In the genomic region with DNA sequence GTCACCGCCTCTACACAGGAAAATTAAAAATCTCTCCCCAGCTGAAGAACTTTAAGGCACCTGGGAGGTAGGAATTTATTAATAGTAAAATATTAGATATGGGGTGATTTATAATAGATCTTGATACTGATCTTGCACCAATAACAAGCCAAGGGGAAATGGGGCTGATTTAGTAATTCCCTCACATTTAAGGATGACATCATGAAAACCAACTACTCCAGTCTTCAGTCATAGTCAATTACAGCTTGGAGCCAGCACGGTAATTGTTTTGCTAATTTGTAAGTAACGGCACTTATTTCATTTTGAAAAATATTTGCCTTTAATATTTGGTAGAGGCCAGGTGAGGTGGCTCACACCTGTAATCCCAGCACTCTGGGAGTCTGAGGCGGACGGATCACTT, we compare ENCODE assay signal across 16 cellular contexts.
DNase-seq lines count a peak whose midpoint lies in the region; ATAC-seq, FAIRE-seq and TF ChIP-seq lines count a peak whose summit lies in the region.
"Had no signal": no experiment of that assay in that cellular context is flagged by ENCODE, and none has a peak within 500 bp of the region (broad histone marks: within the 10 kb centered on the region; RNA-seq: fewer than 3 reads in every experiment).

No MANE protein-coding gene starts in this region.

- H3K4me1 ChIP-seq in HepG2 (ENCODE audit: insufficient read depth, low read length) (peaks cover 36% of the 10 kb centered on the region), right lobe of liver (peaks cover 0 to 4% (median 0%) of the 10 kb centered on the region in 4 donors), muscle layer of colon (ENCODE audit: insufficient read depth, low read length) (peaks cover 78% of the 10 kb centered on the region), smooth muscle cell (ENCODE audit: low read depth) (peaks cover 36% of the 10 kb centered on the region)
- H3K4me1 ChIP-seq: BE2C had no signal

- H3K79me2 ChIP-seq in HepG2 (ENCODE audit: insufficient read depth, low read length) (peaks cover 38% of the 10 kb centered on the region), smooth muscle cell (ENCODE audit: low read depth) (peaks cover 30% of the 10 kb centered on the region)

- CTCF ChIA-PET in HepG2 (lab: Yijun Ruan, JAX; ENCODE audit: low intra/inter-chr PET ratio, low total read pairs): no interaction called here

- no TSS peak for BruUV-seq in HepG2 (replicated peaks; lab: Mats Ljungman, UMichigan)

- H3K9me3 ChIP-seq in HepG2 (ENCODE audit: low read length) (no peaks in the 10 kb centered on the region), right lobe of liver (no peaks in the 10 kb centered on the region), muscle layer of colon (ENCODE audit: low read length) (no peaks in the 10 kb centered on the region), smooth muscle cell (replicated peaks; ENCODE audit: low read depth) (no peaks in the 10 kb centered on the region)
- H3K9me3 ChIP-seq: BE2C, Caco-2 had no signal

- H3K27me3 ChIP-seq in HepG2 (ENCODE audit: control insufficient read depth in 1 of 2, insufficient read depth in 2 of 2, low read length in 2 of 2) (no peaks in the 10 kb centered on the region), right lobe of liver (no peaks in the 10 kb centered on the region), muscle layer of colon (ENCODE audit: control insufficient read depth in 1 of 2, insufficient read depth in 2 of 2, low read length in 2 of 2) (no peaks in the 10 kb centered on the region), smooth muscle cell (ENCODE audit: low read depth) (no peaks in the 10 kb centered on the region)
- H3K27me3 ChIP-seq: BE2C had no signal

- TF ChIP-seq RAD21 in HepG2 (CRISPR knock-in tag; IDR thresholded peaks at IDR 0.05): no peak

- TF ChIP-seq EP300 in HepG2 (IDR thresholded peaks at IDR 0.05; ENCODE audit: low read depth in 2 of 2, low read length in 2 of 2): no peak
- TF ChIP-seq EP300 in HepG2 (CRISPR knock-in tag; IDR thresholded peaks at IDR 0.05; ENCODE audit: borderline replicate concordance): no peak

- in situ Hi-C loops in HepG2 (cut with HindIII; ENCODE audit: extremely low pct_ligation_motif_present, low pct_unique_long_range_greater_than_20kb): no loop called here

- no peak overlapping the region for H3K27ac ChIP-seq in HepG2 (ENCODE audit: extremely low read length, insufficient read depth, low read length)
- peak overlapping the region in 1 of 3 donors; percentile 16 for H3K27ac ChIP-seq in right lobe of liver
- peak overlapping the region; percentile 48 for H3K27ac ChIP-seq in muscle layer of colon (ENCODE audit: low read depth, low read length)
- H3K27ac ChIP-seq in smooth muscle cell (ENCODE audit: low read depth): no peak overlapping the region

- H4K20me1 ChIP-seq in HepG2 (ENCODE audit: insufficient read depth, low read length) (peaks cover 10% of the 10 kb centered on the region), smooth muscle cell (ENCODE audit: low read depth) (no peaks in the 10 kb centered on the region)

- intact Hi-C loops in HepG2 (cut with micrococcal nuclease; ENCODE audit: unreplicated experiment) (no loop called here), right lobe of liver (cut with DNase I) (no loop called here)

- H3K4me2 ChIP-seq in HepG2 (ENCODE audit: low read depth, low read length) (no peak overlapping the region), smooth muscle cell (peak overlapping the region; percentile 60)

- FAIRE-seq in HepG2 (lab: Jason Lieb, UNC): no peak

- POLR2A ChIA-PET in HepG2 (lab: Yijun Ruan, JAX): no interaction called here

- peaks cover 20% of the 10 kb centered on the region for H3F3A ChIP-seq in smooth muscle cell (ENCODE audit: low read depth)

- DNase-seq in HepG2 (ENCODE audit: low spot score): no peak
- DNase-seq in right lobe of liver: no peak
- no peak for DNase-seq in smooth muscle cell (lab: John Stamatoyannopoulos, UW; ENCODE audit: unreplicated experiment)
- DNase-seq in NCI-H1105 (lab: John Stamatoyannopoulos, UW): no peak
- no peak for DNase-seq in stimulated activated CD4-positive, alpha-beta T cell treated with anti-CD3 and anti-CD28 coated beads, Interleukin-1b, Interleukin-23, amount 100 ng/mL, for 48 hours
- DNase-seq: BE2C; Caco-2; CD4-positive, CD25-positive, alpha-beta regulatory T cell; GF-D8; NCI-H1092 treated with DMSO at 0.1 percent for 48 hours; NCI-H1694 treated with DMSO at 0.1 percent for 48 hours; NCI-H2107; NCI-H774; SHP77 treated with DMSO at 0.1 percent for 48 hours had no signal

- TF ChIP-seq POLR2A in HepG2 (IDR thresholded peaks at IDR 0.05; ENCODE audit: insufficient read depth in 1 of 2, low read depth in 2 of 2, low read length in 2 of 2) (no peak), right lobe of liver (IDR thresholded peaks at IDR 0.05) (no peak)

- ATAC-seq in HepG2 (no peak), right lobe of liver (no peak), HG02571 (IDR thresholded peaks at IDR 0.05; ENCODE audit: unreplicated experiment) (no peak)

- TF ChIP-seq CTCF in HepG2 (CRISPR knock-in tag; IDR thresholded peaks at IDR 0.05) (no peak), right lobe of liver (IDR thresholded peaks at IDR 0.05) (no peak), smooth muscle cell (IDR thresholded peaks at IDR 0.05; ENCODE audit: borderline replicate concordance, insufficient read depth, poor library complexity, severe bottlenecking) (no peak)

- no peak overlapping the region for H3K4me3 ChIP-seq in HepG2 (replicated peaks in 1 of 3; ENCODE audit: insufficient read depth in 1 of 3, low read depth in 2 of 3, low read length in 3 of 3)
- no peak overlapping the region for H3K4me3 ChIP-seq in right lobe of liver
- no peak overlapping the region for H3K4me3 ChIP-seq in muscle layer of colon (ENCODE audit: low read depth in 1 of 2, low read length in 2 of 2)
- no peak overlapping the region for H3K4me3 ChIP-seq in smooth muscle cell

- H3K36me3 ChIP-seq in HepG2 (replicated peaks in 1 of 2; ENCODE audit: control insufficient read depth in 1 of 2, insufficient read depth in 2 of 2, low read length in 2 of 2) (peaks cover 29 to 79% of the 10 kb centered on the region in 2 experiments), right lobe of liver (no peaks in the 10 kb centered on the region), muscle layer of colon (ENCODE audit: insufficient read depth, low read length) (peaks cover 4% of the 10 kb centered on the region), smooth muscle cell (ENCODE audit: low read depth) (no peaks in the 10 kb centered on the region)
- H3K36me3 ChIP-seq: BE2C had no signal

- H3K9ac ChIP-seq in HepG2 (ENCODE audit: insufficient read depth, low read depth, low read length): no peak overlapping the region
- H3K9ac ChIP-seq in muscle layer of colon (ENCODE audit: low read length): no peak overlapping the region
- no peak overlapping the region for H3K9ac ChIP-seq in smooth muscle cell (ENCODE audit: low read depth)

- WGBS in HepG2 (ENCODE audit: low lambda C conversion rate): 98% methylated on average over 5 of the region's 5 CpGs
- WGBS in right lobe of liver (ENCODE audit: insufficient coverage, low coverage, low lambda C conversion rate, missing lambda C conversion rate): 92% methylated on average over 5 of the region's 5 CpGs
- WGBS in smooth muscle cell (ENCODE audit: low lambda C conversion rate): 92% methylated on average over 5 of the region's 5 CpGs

- H2AFZ ChIP-seq in HepG2 (ENCODE audit: low read length): no peak overlapping the region
- H2AFZ ChIP-seq in smooth muscle cell (ENCODE audit: low read depth): no peak overlapping the region

TF ChIP-seq in HepG2, 621 proteins besides CTCF, POLR2A, EP300 and RAD21:
- TF ChIP-seq ZNF562 (CRISPR knock-in tag; IDR thresholded peaks at IDR 0.05; ENCODE audit: borderline replicate concordance): no peak
- TF ChIP-seq ATF7 (IDR thresholded peaks at IDR 0.05): peak; percentile 66
- TF ChIP-seq ATF7 (CRISPR knock-in tag; IDR thresholded peaks at IDR 0.05): no peak
